ENCODE assay signal across 9 cellular contexts in the genomic region with DNA sequence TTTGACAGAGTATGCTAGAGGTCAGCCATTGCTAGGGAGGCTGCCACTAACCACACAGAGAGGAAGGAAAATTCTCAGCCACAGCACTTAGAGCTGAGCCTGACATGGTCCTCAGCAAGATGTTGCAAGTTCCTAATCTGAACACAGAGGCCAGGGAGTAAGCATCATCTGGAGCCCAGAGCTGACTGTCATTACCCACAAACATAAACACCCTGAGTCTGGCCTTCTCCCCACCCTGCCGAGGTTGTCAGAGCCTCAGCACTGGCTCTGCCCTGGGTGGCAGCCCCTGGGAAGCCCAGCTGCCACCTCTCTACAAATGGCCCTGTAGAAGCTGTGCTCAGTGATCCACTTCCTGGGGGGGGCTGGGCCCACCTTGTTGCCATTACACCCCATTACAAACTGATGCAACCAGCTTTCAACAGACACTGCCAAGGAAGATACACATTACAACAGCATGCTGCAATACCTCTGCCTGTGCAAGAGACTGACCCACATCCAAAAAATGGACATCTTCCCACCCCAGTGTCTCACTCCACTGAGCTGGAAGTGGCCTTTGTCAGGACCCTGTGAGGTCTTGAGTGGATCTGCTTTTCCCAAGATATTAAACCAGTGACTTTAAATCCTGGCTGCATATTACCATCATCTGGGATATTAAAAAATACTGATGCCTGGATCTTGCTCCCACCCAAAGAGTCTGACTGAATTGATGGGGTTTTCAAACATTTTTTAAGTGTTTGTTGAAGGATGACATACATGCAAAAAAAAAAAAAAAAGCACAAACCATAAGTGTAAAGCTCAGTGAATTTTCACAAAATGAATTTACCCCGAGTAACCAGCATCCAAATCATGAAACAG. TPM values are rescaled to one million over a fixed set of nuclear protein-coding genes. Genes with fewer than 3 reads are reported as not detected.
DNase-seq lines count a peak whose midpoint lies in the region; ATAC-seq and TF ChIP-seq lines count a peak whose summit lies in the region.
"Had no signal": no experiment of that assay in that cellular context is flagged by ENCODE, and none has a peak within 500 bp of the region (broad histone marks: within the 10 kb centered on the region; RNA-seq: fewer than 3 reads in every experiment).

No MANE protein-coding gene starts in this region.

- H3K27me3 ChIP-seq in lower lobe of right lung (ENCODE audit: low read depth) (no peaks in the 10 kb centered on the region), HAP-1 (ENCODE audit: low read depth) (no peaks in the 10 kb centered on the region)
- H3K27me3 ChIP-seq: ovary had no signal

- H3K4me1 ChIP-seq in lower lobe of right lung (peaks cover 92% of the 10 kb centered on the region), HAP-1 (peaks cover 4% of the 10 kb centered on the region)

- intact Hi-C loops in lower lobe of right lung (cut with DNase I), result no loop called here

- in situ Hi-C loops in HAP-1 (cut with MboI; ENCODE audit: low sequenced_read_pairs), result no loop called here

- no peak for TF ChIP-seq CTCF in lower lobe of right lung (IDR thresholded peaks at IDR 0.05)

- H3K36me3 ChIP-seq in lower lobe of right lung, result peaks cover 6% of the 10 kb centered on the region
- H3K36me3 ChIP-seq in HAP-1 (replicated peaks), result no peaks in the 10 kb centered on the region
- H3K36me3 ChIP-seq: ovary had no signal

- H3K27ac ChIP-seq in lower lobe of right lung, result peak overlapping the region; percentile 90
- H3K27ac ChIP-seq: ovary had no signal

- DNase-seq in MV-4-11 (lab: John Stamatoyannopoulos, UW) (peak; percentile 93), amniotic epithelial cell (ENCODE audit: low read depth) (peak; percentile 91), lower lobe of right lung (peak; percentile 74), iPS-NIHi11 (ENCODE audit: low spot score) (no peak), HAP-1 (ENCODE audit: low spot score in 2 of 2) (no peak), NCI-H1436 (lab: John Stamatoyannopoulos, UW) (no peak)

- H3K4me3 ChIP-seq in lower lobe of right lung (no peak overlapping the region), HAP-1 (no peak overlapping the region)
- H3K4me3 ChIP-seq: ovary had no signal

- TF ChIP-seq POLR2A in GM18505 (IDR thresholded peaks at IDR 0.05; ENCODE audit: borderline replicate concordance, extremely low read depth, insufficient read depth, insufficient read length), result no peak

- ATAC-seq in GM19467 (IDR thresholded peaks at IDR 0.05; ENCODE audit: unreplicated experiment) (peak; percentile 2), lower lobe of right lung (peak; percentile 69 to 79), GM18505 (IDR thresholded peaks at IDR 0.05; ENCODE audit: unreplicated experiment) (no peak)

- no peaks in the 10 kb centered on the region for H3K9me3 ChIP-seq in lower lobe of right lung
- H3K9me3 ChIP-seq in HAP-1, result no peaks in the 10 kb centered on the region
- H3K9me3 ChIP-seq: ovary had no signal

RNA-seq across cellular contexts. Expression of a gene that starts 33.0 kb away (rescaled TPM):
- 81.2 TPM for total RNA-seq in lower lobe of right lung

Comparison
In these comparisons a context has a peak if more than half of its experiments do, and no peak if none do; other contexts are left out.
1. DNase-seq: peak in MV-4-11 (single experiment), amniotic epithelial cell (single experiment) and lower lobe of right lung (single experiment); none in iPS-NIHi11 (single experiment), HAP-1 (0 of 2) and NCI-H1436 (single experiment).